20 cellular contexts compared by ENCODE assay signal in the genomic region with DNA sequence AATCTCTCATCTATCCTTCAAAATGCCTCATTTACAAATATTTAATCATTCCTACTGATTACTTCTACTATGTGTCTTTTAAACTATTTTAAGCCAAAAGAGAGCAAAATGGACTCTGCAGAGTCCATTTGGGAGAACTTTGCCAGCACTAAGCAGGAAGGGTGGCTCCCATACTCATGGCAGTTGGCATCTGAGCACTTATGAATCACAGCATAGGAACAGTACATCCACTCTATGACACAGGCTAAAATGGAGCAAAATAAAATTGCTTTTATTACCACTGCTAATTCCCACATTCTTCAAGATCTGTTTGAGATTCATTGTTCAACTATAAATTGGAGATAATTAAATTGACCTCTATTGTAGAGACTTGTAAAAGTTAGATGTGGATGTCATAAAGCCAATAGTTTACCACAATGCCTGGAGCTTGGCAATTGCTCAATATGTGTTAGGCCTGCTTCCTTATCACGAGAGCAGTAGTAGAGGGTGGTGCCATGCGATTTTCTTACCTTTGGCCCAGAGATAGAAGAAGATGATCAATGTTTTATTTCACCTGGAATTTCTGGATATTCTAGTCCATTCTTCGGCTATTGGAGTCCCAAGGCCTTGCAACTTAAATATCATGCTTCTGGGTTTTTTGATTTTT. TPM values are rescaled to one million over a fixed set of nuclear protein-coding genes. Genes with fewer than 3 reads are reported as not detected.
DNase-seq lines count a peak whose midpoint lies in the region; ATAC-seq and TF ChIP-seq lines count a peak whose summit lies in the region.
"Had no signal": no experiment of that assay in that cellular context is flagged by ENCODE, and none has a peak within 500 bp of the region (broad histone marks: within the 10 kb centered on the region; RNA-seq: fewer than 3 reads in every experiment).

No MANE protein-coding gene starts in this region.

- H2AFZ ChIP-seq in ACC112 (ENCODE audit: low read length, unreplicated experiment), result peak overlapping the region; percentile 88

- peak overlapping the region; percentile 16 for H3K27ac ChIP-seq in ACC112 (ENCODE audit: low read depth, low read length)
- no peak overlapping the region for H3K27ac ChIP-seq in lower lobe of right lung
- H3K27ac ChIP-seq: dorsolateral prefrontal cortex, uterus had no signal

- intact Hi-C loops in left colon (cut with DNase I, micrococcal nuclease) (no loop called here), lower lobe of right lung (cut with DNase I) (no loop called here)

- H3K9me3 ChIP-seq in lower lobe of right lung, result no peaks in the 10 kb centered on the region
- H3K9me3 ChIP-seq: uterus had no signal

- DNase-seq in LoVo (ENCODE audit: low spot score) (peak; percentile 49), dedifferentiated amniotic fluid mesenchymal stem cell (ENCODE audit: extremely low spot score) (peak; percentile 19), left colon (peak; percentile 27 to 56), GM03348 (ENCODE audit: low spot score) (no peak), NCI-H2196 (lab: John Stamatoyannopoulos, UW; ENCODE audit: unreplicated experiment) (no peak), NCI-H2029 treated with DMSO at 0.1 percent for 48 hours (lab: John Stamatoyannopoulos, UW) (no peak), lower lobe of right lung (no peak)
- DNase-seq: activated CD4-positive, alpha-beta T cell treated with anti-CD3 and anti-CD28 coated beads, Interleukin-2, amount 10 ng/mL, durations not matched to agents 24 days and 14 days; CD4-positive, alpha-beta T cell; dorsolateral prefrontal cortex; islet precursor cell; KBM-7; NCI-H1105 treated with DMSO at 0.1 percent for 48 hours; NCI-H524 treated with DMSO at 0.1 percent for 48 hours; nephron progenitor cell; posterior cingulate gyrus; SHP77; stimulated activated CD4-positive, alpha-beta T cell treated with anti-CD3 and anti-CD28 coated beads, Interleukin-4, amount 100 ng/mL, for 24 hours; uterus had no signal

- no peaks in the 10 kb centered on the region for H3K79me2 ChIP-seq in ACC112 (ENCODE audit: control insufficient read depth, insufficient read depth, low read length, unreplicated experiment)

- peak; percentile 94 for ATAC-seq in left colon
- ATAC-seq in lower lobe of right lung, result no peak

- H3K36me3 ChIP-seq in ACC112 (ENCODE audit: insufficient read depth, low read length) (no peaks in the 10 kb centered on the region), lower lobe of right lung (peaks cover 4% of the 10 kb centered on the region)
- H3K36me3 ChIP-seq: uterus had no signal

- TF ChIP-seq CTCF in lower lobe of right lung (IDR thresholded peaks at IDR 0.05), result no peak

- no peaks in the 10 kb centered on the region for H3K27me3 ChIP-seq in ACC112 (ENCODE audit: insufficient read depth, low read length)
- H3K27me3 ChIP-seq in lower lobe of right lung (ENCODE audit: low read depth), result no peaks in the 10 kb centered on the region
- H3K27me3 ChIP-seq: uterus had no signal

- H3K4me3 ChIP-seq in ACC112 (ENCODE audit: low read depth, low read length) (no peak overlapping the region), lower lobe of right lung (no peak overlapping the region)
- H3K4me3 ChIP-seq: dorsolateral prefrontal cortex, uterus had no signal

- H3K4me1 ChIP-seq in ACC112 (ENCODE audit: control insufficient read depth, insufficient read depth, low read length, unreplicated experiment), result peaks cover 10% of the 10 kb centered on the region
- H3K4me1 ChIP-seq in lower lobe of right lung, result no peaks in the 10 kb centered on the region
- H3K4me1 ChIP-seq: uterus had no signal

RNA-seq across cellular contexts. Expression of a gene that starts 19.1 kb away (rescaled TPM):
- total RNA-seq in left colon (100 to 1,000 TPM; 205 to 208 TPM), lower lobe of right lung (87.2 TPM)

Comparison
In these comparisons a context has a peak if more than half of its experiments do, and no peak if none do; other contexts are left out.
1. DNase-seq: peak in LoVo (single experiment), dedifferentiated amniotic fluid mesenchymal stem cell (single experiment) and left colon (2 of 2); none in GM03348 (single experiment), NCI-H2196 (single experiment), NCI-H2029 treated with DMSO at 0.1 percent for 48 hours (single experiment) and lower lobe of right lung (single experiment).